ENCODE assay signal across 8 cellular contexts in the genomic region with DNA sequence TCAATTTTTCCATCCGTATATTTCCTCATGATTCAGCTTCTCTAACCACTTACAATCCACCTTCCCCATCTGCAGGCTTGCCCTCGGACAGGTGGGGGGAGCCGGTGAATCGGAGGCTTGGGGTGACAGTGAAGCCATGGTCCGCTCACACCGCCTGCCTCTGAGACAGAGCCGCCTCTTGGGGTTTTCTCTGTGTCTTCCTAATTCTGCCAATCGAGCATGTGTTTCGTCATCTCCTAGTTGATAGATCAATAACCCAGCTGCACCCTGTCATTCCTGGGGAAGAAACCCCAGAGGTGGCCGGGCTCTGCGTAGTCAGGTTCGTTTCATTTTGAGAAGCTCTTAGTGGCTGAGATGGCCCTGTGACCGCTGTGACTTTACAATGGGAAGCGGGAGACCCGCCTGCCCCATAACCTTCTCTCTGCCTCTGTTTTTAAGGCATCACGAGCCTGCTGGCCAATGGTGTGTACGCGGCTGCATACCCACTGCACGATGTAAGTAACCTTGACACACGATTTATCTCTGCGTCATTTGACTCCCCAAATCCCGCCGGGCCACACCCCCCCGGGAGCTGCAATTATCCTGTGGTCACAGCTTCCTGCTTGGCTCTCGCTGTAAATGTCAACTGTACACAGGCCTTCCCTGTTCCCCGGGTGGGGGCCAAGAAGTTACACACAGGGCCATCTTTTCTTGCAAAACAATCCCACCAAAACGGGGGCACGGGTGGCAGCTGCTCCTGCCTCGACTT. TPM values are rescaled to one million over a fixed set of nuclear protein-coding genes. Genes with fewer than 3 reads are reported as not detected.
DNase-seq lines count a peak whose midpoint lies in the region; ATAC-seq and TF ChIP-seq lines count a peak whose summit lies in the region.

No MANE protein-coding gene starts in this region.

- H4K20me1 ChIP-seq in hepatocyte (ENCODE audit: insufficient read depth, poor library complexity, severe bottlenecking) = no peaks in the 10 kb centered on the region

- no peak for TF ChIP-seq CTCF in hepatocyte (IDR thresholded peaks at IDR 0.05; ENCODE audit: poor library complexity)
- no peak for TF ChIP-seq CTCF in vagina (IDR thresholded peaks at IDR 0.05)

- H3K4me3 ChIP-seq in hepatocyte (no peak overlapping the region), vagina (no peak overlapping the region)

- ATAC-seq in T-helper 17 cell = no peak

- H3K4me2 ChIP-seq in hepatocyte = no peak overlapping the region

- peaks cover 6% of the 10 kb centered on the region for H3K27me3 Mint-ChIP-seq in activated CD4-positive, alpha-beta T cell treated with anti-CD3 and anti-CD28 coated beads, Interleukin-2, amount 10 ng/mL, durations not matched to agents 24 days and 14 days
- peaks cover 27% of the 10 kb centered on the region for H3K27me3 Mint-ChIP-seq in T-helper 17 cell

- H3K9me3 Mint-ChIP-seq in activated CD4-positive, alpha-beta T cell treated with anti-CD3 and anti-CD28 coated beads, Interleukin-2, amount 10 ng/mL, durations not matched to agents 24 days and 14 days = no peaks in the 10 kb centered on the region

- H3K4me1 ChIP-seq in hepatocyte (ENCODE audit: insufficient read depth) (peaks cover 14% of the 10 kb centered on the region), vagina (no peaks in the 10 kb centered on the region)

- H3K4me1 Mint-ChIP-seq in activated CD4-positive, alpha-beta T cell treated with anti-CD3 and anti-CD28 coated beads, Interleukin-2, amount 10 ng/mL, durations not matched to agents 24 days and 14 days = peaks cover 5% of the 10 kb centered on the region
- peaks cover 11% of the 10 kb centered on the region for H3K4me1 Mint-ChIP-seq in T-helper 17 cell

- no peaks in the 10 kb centered on the region for H3K27me3 ChIP-seq in hepatocyte
- H3K27me3 ChIP-seq in vagina = no peaks in the 10 kb centered on the region

- intact Hi-C loops in activated CD4-positive, alpha-beta T cell treated with anti-CD3 and anti-CD28 coated beads, Interleukin-2, amount 10 ng/mL, durations not matched to agents 24 days and 14 days (cut with micrococcal nuclease) = no loop called here
- intact Hi-C loops in vagina (cut with DNase I) = loop anchor here (5.0 kb wide), 1 partner anchor 286 kb away; a partner anchor contains a TSS

- no peaks in the 10 kb centered on the region for H3K79me2 ChIP-seq in hepatocyte

- H3K27ac ChIP-seq in hepatocyte (no peak overlapping the region), vagina (peak overlapping the region; percentile 66)

- no peak for DNase-seq in activated CD4-positive, alpha-beta T cell treated with anti-CD3 and anti-CD28 coated beads, Interleukin-2, amount 10 ng/mL, durations not matched to agents 24 days and 14 days
- no peak for DNase-seq in activated CD4-positive, alpha-beta T cell treated with anti-CD3 and anti-CD28 coated beads for 1 hour
- DNase-seq in T-helper 17 cell (no peak), hepatocyte (ENCODE audit: low spot score) (peak; percentile 44), vagina (ENCODE audit: extremely low spot score in 2 of 2) (no peak), NCI-H2227 (lab: John Stamatoyannopoulos, UW; ENCODE audit: unreplicated experiment) (no peak), medulla oblongata (ENCODE audit: extremely low spot score) (no peak)
- DNase-seq in activated CD4-positive, alpha-beta T cell treated with anti-CD3 and anti-CD28 coated beads, Interleukin-2, amount 50 U/mL, for 1 hour = no peak

- no peaks in the 10 kb centered on the region for H3K9me3 ChIP-seq in T-helper 17 cell (ENCODE audit: control insufficient read depth, low read length, poor library complexity, severe bottlenecking)
- no peaks in the 10 kb centered on the region for H3K9me3 ChIP-seq in hepatocyte (ENCODE audit: low read depth)
- no peaks in the 10 kb centered on the region for H3K9me3 ChIP-seq in vagina

- 59% methylated on average over 28 of the region's 29 CpGs for WGBS in hepatocyte (ENCODE audit: low lambda C conversion rate, missing lambda C conversion rate)

- H3K36me3 ChIP-seq in hepatocyte (replicated peaks; ENCODE audit: insufficient read depth, low read depth) (no peaks in the 10 kb centered on the region), vagina (no peaks in the 10 kb centered on the region)

- H3K36me3 Mint-ChIP-seq in activated CD4-positive, alpha-beta T cell treated with anti-CD3 and anti-CD28 coated beads, Interleukin-2, amount 10 ng/mL, durations not matched to agents 24 days and 14 days (ENCODE audit: low read depth) = no peaks in the 10 kb centered on the region
- peaks cover 3% of the 10 kb centered on the region for H3K36me3 Mint-ChIP-seq in T-helper 17 cell (ENCODE audit: low read depth)

- no peaks in the 10 kb centered on the region for H3K9me2 ChIP-seq in hepatocyte (replicated peaks; ENCODE audit: insufficient read depth)

- peak overlapping the region; percentile 19 for H3K4me3 Mint-ChIP-seq in activated CD4-positive, alpha-beta T cell treated with anti-CD3 and anti-CD28 coated beads, Interleukin-2, amount 10 ng/mL, durations not matched to agents 24 days and 14 days
- peak overlapping the region; percentile 31 for H3K4me3 Mint-ChIP-seq in T-helper 17 cell

- no peak overlapping the region for H2AFZ ChIP-seq in hepatocyte

- H3K27ac Mint-ChIP-seq in activated CD4-positive, alpha-beta T cell treated with anti-CD3 and anti-CD28 coated beads, Interleukin-2, amount 10 ng/mL, durations not matched to agents 24 days and 14 days = no peak overlapping the region
- H3K27ac Mint-ChIP-seq in T-helper 17 cell = peak overlapping the region; percentile 72

- TF ChIP-seq POLR2A in vagina (IDR thresholded peaks at IDR 0.05) = no peak

RNA-seq across cellular contexts. Expression of a gene that starts 33.3 kb away (rescaled TPM):
- total RNA-seq in activated CD4-positive, alpha-beta T cell treated with anti-CD3 and anti-CD28 coated beads, Interleukin-2, amount 10 ng/mL, durations not matched to agents 24 days and 14 days = not detected in 2 replicates
- total RNA-seq in T-helper 17 cell (under 1 TPM in 1 of 2 donors, not detected in 1; 0.34 TPM), hepatocyte (10.5 and 12.1 TPM in 2 replicates), vagina (40.8 TPM)
- 4.7 and 6.2 TPM in 2 replicates for polyA plus RNA-seq in hepatocyte
